22 cellular contexts compared by ENCODE assay signal in the genomic region with DNA sequence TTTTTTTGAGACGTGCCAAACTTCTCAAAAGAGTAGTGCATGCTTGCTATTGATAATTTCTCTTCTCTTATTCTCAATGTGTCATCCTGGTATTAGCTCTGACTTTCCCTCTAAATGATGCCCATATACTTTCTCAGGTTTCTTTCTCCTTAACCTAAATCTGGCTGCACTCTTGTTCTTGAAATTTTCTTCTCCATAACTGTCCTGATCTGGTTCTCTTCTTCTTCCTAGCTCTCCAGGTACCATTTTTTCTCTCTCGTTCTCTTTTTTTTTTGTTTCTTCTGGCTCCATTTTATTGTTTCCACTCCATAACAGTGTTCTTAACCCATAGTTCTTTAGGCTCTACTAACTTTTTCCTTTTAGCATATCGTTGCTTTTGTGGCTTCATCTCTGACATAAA. TPM values are rescaled to one million over a fixed set of nuclear protein-coding genes. Genes with fewer than 3 reads are reported as not detected.
DNase-seq lines count a peak whose midpoint lies in the region; ATAC-seq, FAIRE-seq and TF ChIP-seq lines count a peak whose summit lies in the region.
"Had no signal": no experiment of that assay in that cellular context is flagged by ENCODE, and none has a peak within 500 bp of the region (broad histone marks: within the 10 kb centered on the region; RNA-seq: fewer than 3 reads in every experiment).

No MANE protein-coding gene starts in this region.

- no peaks in the 10 kb centered on the region for H4K20me1 ChIP-seq in HCT116 (ENCODE audit: insufficient read depth)
- H4K20me1 ChIP-seq in endothelial cell of umbilical vein (replicated peaks; ENCODE audit: control insufficient read depth, extremely low read depth, insufficient read depth, low read length) = no peaks in the 10 kb centered on the region
- no peaks in the 10 kb centered on the region for H4K20me1 ChIP-seq in smooth muscle cell (ENCODE audit: low read depth)

- TF ChIP-seq CTCF in HCT116 (IDR thresholded peaks at IDR 0.05 in 2 of 3, conservative IDR thresholded peaks at IDR 0.05 in 1 of 3; ENCODE audit: borderline replicate concordance in 1 of 3, insufficient read depth in 1 of 3, low read depth in 2 of 3, low read length in 2 of 3) = no peak
- no peak for TF ChIP-seq CTCF in endothelial cell of umbilical vein (IDR thresholded peaks at IDR 0.05; ENCODE audit: extremely low read depth in 1 of 2, insufficient read depth in 1 of 2, low read depth in 1 of 2, low read length in 2 of 2)
- no peak for TF ChIP-seq CTCF in smooth muscle cell (IDR thresholded peaks at IDR 0.05; ENCODE audit: borderline replicate concordance, insufficient read depth, poor library complexity, severe bottlenecking)
- TF ChIP-seq CTCF in WTC11 (IDR thresholded peaks at IDR 0.05) = no peak
- no peak for TF ChIP-seq CTCF in endothelial cell (IDR thresholded peaks at IDR 0.05; ENCODE audit: unreplicated experiment)

- ATAC-seq in HCT116 (no peak), WTC11 (no peak), GM19395 (IDR thresholded peaks at IDR 0.05; ENCODE audit: unreplicated experiment) (no peak)

- DNase-seq in HCT116 (ENCODE audit: low read depth, low spot score) (no peak), SJSA1 (ENCODE audit: low read depth in 1 of 2, low spot score in 2 of 2) (no peak), endothelial cell of umbilical vein (ENCODE audit: low read depth, low spot score) (no peak), smooth muscle cell (lab: John Stamatoyannopoulos, UW; ENCODE audit: unreplicated experiment) (no peak), WTC11 (ENCODE audit: low spot score) (no peak), endothelial cell (ENCODE audit: low spot score) (no peak), posterior vena cava (ENCODE audit: low spot score) (no peak)
- DNase-seq: AML-193, DMS79 treated with DMSO at 0.1 percent for 48 hours, HFFc6, MM.1S, NCI-H1105, NCI-H2081, NCI-H510A, NCI-H774, OCI-M1, SJCRH30 had no signal

- no peaks in the 10 kb centered on the region for H3K27me3 Mint-ChIP-seq in WTC11 (ENCODE audit: low read depth)
- H3K27me3 Mint-ChIP-seq in endothelial cell (ENCODE audit: unreplicated experiment) = no peaks in the 10 kb centered on the region

- H3K27ac ChIP-seq in HCT116 (ENCODE audit: low read depth, low read length) (peak overlapping the region; percentile 55; the same call in 1 of the 2 replicates), SJSA1 (peak overlapping the region; percentile 81), endothelial cell of umbilical vein (ENCODE audit: insufficient read depth, low read depth, low read length) (peak overlapping the region; percentile 93), smooth muscle cell (ENCODE audit: low read depth) (peak overlapping the region; percentile 91)
- H3K27ac ChIP-seq: C4-2B, RWPE1, SJCRH30 had no signal

- H3K4me1 Mint-ChIP-seq in WTC11 (peaks cover 3% of the 10 kb centered on the region; the same call in 1 of the 2 replicates), endothelial cell (ENCODE audit: unreplicated experiment) (peaks cover 9% of the 10 kb centered on the region)

- H3K36me3 ChIP-seq in HCT116 (ENCODE audit: control insufficient read depth in 1 of 2, insufficient read depth in 2 of 2, low read length in 2 of 2) = no peaks in the 10 kb centered on the region
- H3K36me3 ChIP-seq in SJSA1 = no peaks in the 10 kb centered on the region
- H3K36me3 ChIP-seq in endothelial cell of umbilical vein (ENCODE audit: control insufficient read depth in 2 of 2, extremely low read depth in 1 of 2, insufficient read depth in 2 of 2, low read length in 2 of 2) = no peaks in the 10 kb centered on the region
- H3K36me3 ChIP-seq in smooth muscle cell (ENCODE audit: low read depth) = no peaks in the 10 kb centered on the region
- H3K36me3 ChIP-seq: SJCRH30 had no signal

- dilution Hi-C loops in endothelial cell of umbilical vein (cut with MboI; ENCODE audit: extremely low pct_ligation_motif_present, low sequenced_read_pairs) = no loop called here

- no peaks in the 10 kb centered on the region for H3K9me1 ChIP-seq in endothelial cell of umbilical vein (replicated peaks; ENCODE audit: control insufficient read depth, extremely low read depth, insufficient read depth, low read length)

- no peak overlapping the region for H3K4me3 ChIP-seq in HCT116 (replicated peaks in 1 of 2; ENCODE audit: low read depth in 1 of 2, low read length in 2 of 2)
- H3K4me3 ChIP-seq in SJSA1 = no peak overlapping the region
- no peak overlapping the region for H3K4me3 ChIP-seq in endothelial cell of umbilical vein (replicated peaks in 1 of 3; ENCODE audit: insufficient read depth in 1 of 3, low read depth in 1 of 3, low read length in 3 of 3)
- H3K4me3 ChIP-seq in smooth muscle cell = no peak overlapping the region
- H3K4me3 ChIP-seq: SJCRH30 had no signal

- no peak for FAIRE-seq in endothelial cell of umbilical vein (lab: Jason Lieb, UNC)
- FAIRE-seq: H54 had no signal

- no peak overlapping the region for H3K4me3 Mint-ChIP-seq in WTC11
- no peak overlapping the region for H3K4me3 Mint-ChIP-seq in endothelial cell (ENCODE audit: unreplicated experiment)
- H3K4me3 Mint-ChIP-seq: HFFc6 had no signal

- H3K79me2 ChIP-seq in HCT116 (ENCODE audit: insufficient read depth, low read length) (no peaks in the 10 kb centered on the region), endothelial cell of umbilical vein (ENCODE audit: control insufficient read depth, insufficient read depth, low read length) (no peaks in the 10 kb centered on the region), smooth muscle cell (ENCODE audit: low read depth) (no peaks in the 10 kb centered on the region)

- H3K9me3 Mint-ChIP-seq in WTC11 = peaks cover 4% of the 10 kb centered on the region
- H3K9me3 Mint-ChIP-seq in endothelial cell (ENCODE audit: unreplicated experiment) = no peaks in the 10 kb centered on the region
- H3K9me3 Mint-ChIP-seq: HFFc6 had no signal

- H3K4me1 ChIP-seq in HCT116 (ENCODE audit: control insufficient read depth in 1 of 2, insufficient read depth in 2 of 2, low read length in 2 of 2) (peaks cover 14 to 21% of the 10 kb centered on the region in 2 experiments; a peak in 3 of 4 replicates), SJSA1 (replicated peaks) (peaks cover 37% of the 10 kb centered on the region), endothelial cell of umbilical vein (ENCODE audit: control insufficient read depth, extremely low read depth, insufficient read depth, low read length) (peaks cover 61% of the 10 kb centered on the region), smooth muscle cell (ENCODE audit: low read depth) (peaks cover 4% of the 10 kb centered on the region)
- H3K4me1 ChIP-seq: SJCRH30 had no signal

- H3K9ac ChIP-seq in HCT116 (ENCODE audit: low read length) (no peak overlapping the region), endothelial cell of umbilical vein (replicated peaks; ENCODE audit: extremely low read depth, insufficient read depth, low read length) (no peak overlapping the region), smooth muscle cell (ENCODE audit: low read depth) (no peak overlapping the region)

- TF ChIP-seq RAD21 in HCT116 (IDR thresholded peaks at IDR 0.05; ENCODE audit: low read depth) = no peak

- POLR2A ChIA-PET in HCT116 (lab: Charles Lee) = no interaction called here
- POLR2A ChIA-PET in endothelial cell of umbilical vein (lab: Charles Lee) = interaction anchor here (2.1 kb wide), 1 partner anchor 1025 kb away, joined by 7 read pairs; the partner anchor contains the start of gene PLK2
- POLR2A ChIA-PET in WTC11 (lab: Charles Lee) = no interaction called here

- H3K27me3 ChIP-seq in HCT116 (ENCODE audit: insufficient read depth, low read length) (no peaks in the 10 kb centered on the region), SJSA1 (replicated peaks) (no peaks in the 10 kb centered on the region), endothelial cell of umbilical vein (ENCODE audit: control insufficient read depth in 2 of 2, insufficient read depth in 2 of 2, low read length in 2 of 2) (no peaks in the 10 kb centered on the region), smooth muscle cell (ENCODE audit: low read depth) (no peaks in the 10 kb centered on the region)

- H3K9me2 ChIP-seq in HCT116 (ENCODE audit: insufficient read depth) = no peaks in the 10 kb centered on the region

- RAD21 ChIA-PET in HCT116 (lab: Charles Lee; ENCODE audit: low non-redundant PET in 1 of 2, low total read pairs in 2 of 2, uncharacterized antibody in 2 of 2, unreplicated experiment in 2 of 2) = no interaction called here

- no peak for TF ChIP-seq POLR2A in HCT116 (IDR thresholded peaks at IDR 0.05; ENCODE audit: borderline replicate concordance, extremely low read depth, insufficient read depth, insufficient read length)
- no peak for TF ChIP-seq POLR2A in endothelial cell of umbilical vein (IDR thresholded peaks at IDR 0.05; ENCODE audit: low read depth, low read length)

- peaks cover 7% of the 10 kb centered on the region for H3F3A ChIP-seq in smooth muscle cell (ENCODE audit: low read depth)

- CTCF ChIA-PET in HCT116 (lab: Charles Lee) (interaction anchor here (1.2 kb wide), 1 partner anchor 11 kb away, joined by 3 read pairs; no protein-coding TSS in a partner anchor), endothelial cell of umbilical vein (lab: Charles Lee) (interaction anchor here (1.0 to 2.5 kb wide), 5 partner anchors 51 to 1027 kb away, joined by 3 to 11 read pairs (median 7); no protein-coding TSS in a partner anchor), WTC11 (lab: Charles Lee) (interaction anchor here (1.1 kb wide), 1 partner anchor 216 kb away, joined by 3 read pairs; no protein-coding TSS in a partner anchor)

- no peak overlapping the region for H2AFZ ChIP-seq in HCT116 (ENCODE audit: low read depth, low read length, poor library complexity, severe bottlenecking)
- no peak overlapping the region for H2AFZ ChIP-seq in endothelial cell of umbilical vein (ENCODE audit: low read depth, low read length)
- no peak overlapping the region for H2AFZ ChIP-seq in smooth muscle cell (ENCODE audit: low read depth)

- H3K27ac Mint-ChIP-seq in WTC11 = no peak overlapping the region
- no peak overlapping the region for H3K27ac Mint-ChIP-seq in endothelial cell (ENCODE audit: unreplicated experiment)

- H3K9me3 ChIP-seq in HCT116 (ENCODE audit: control insufficient read depth in 1 of 2, insufficient read depth in 1 of 2, low read depth in 1 of 2, low read length in 2 of 2) (no peaks in the 10 kb centered on the region), SJSA1 (replicated peaks) (no peaks in the 10 kb centered on the region), endothelial cell of umbilical vein (replicated peaks; ENCODE audit: control insufficient read depth, insufficient read depth, low read length) (no peaks in the 10 kb centered on the region), smooth muscle cell (replicated peaks; ENCODE audit: low read depth) (no peaks in the 10 kb centered on the region)
- H3K9me3 ChIP-seq: SJCRH30 had no signal

- H3K36me3 Mint-ChIP-seq in WTC11 (no peaks in the 10 kb centered on the region), endothelial cell (ENCODE audit: low read depth, unreplicated experiment) (no peaks in the 10 kb centered on the region)

- intact Hi-C loops in HCT116 (cut with micrococcal nuclease) = no loop called here
- intact Hi-C loops in endothelial cell of umbilical vein (cut with micrococcal nuclease) = loop anchor here (1.0 to 5.0 kb wide), 9 partner anchors 17 to 808 kb away; no protein-coding TSS in a partner anchor
- intact Hi-C loops in posterior vena cava (cut with DNase I) = no loop called here

- BruUV-seq in HCT116 (replicated peaks; lab: Mats Ljungman, UMichigan) (no TSS peak), endothelial cell of umbilical vein (replicated peaks; lab: Mats Ljungman, UMichigan) (TSS peak; percentile 65)

- WGBS in smooth muscle cell (ENCODE audit: low lambda C conversion rate) = 68% methylated on average over 3 of the region's 3 CpGs

- no peak overlapping the region for H3K4me2 ChIP-seq in HCT116 (ENCODE audit: low read length)
- peak overlapping the region; percentile 32 for H3K4me2 ChIP-seq in endothelial cell of umbilical vein (ENCODE audit: insufficient read depth, low read length)
- H3K4me2 ChIP-seq in smooth muscle cell = peak overlapping the region; percentile 5

RNA-seq across cellular contexts. Expression of gene ACTBL2, which starts 47.9 kb away (rescaled TPM):
- total RNA-seq in HCT116 (2021; ENCODE audit: unreplicated experiment) = 0.07 TPM
- 0.03 TPM in 1 of 2 replicates, not detected in the other for polyA plus RNA-seq in HCT116 (2012)
- total RNA-seq in SJSA1 (2014; rRNA removed; shearing (Covaris generic)) = not detected in 2 replicates
- total RNA-seq in endothelial cell of umbilical vein = not detected in 2 replicates
- polyA plus RNA-seq in endothelial cell of umbilical vein = 0.03 and 0.08 TPM in 2 replicates
- polyA plus RNA-seq in endothelial cell of umbilical vein (2011; cell fraction: cytosol; rRNA removed) = 0.03 and 0.04 TPM in 2 replicates
- 0.09 and 0.17 TPM in 2 replicates for polyA plus RNA-seq in endothelial cell of umbilical vein (2011; cell fraction: nucleus; rRNA removed)
- polyA plus RNA-seq in endothelial cell of umbilical vein (2012) = 0.07 and 0.09 TPM in 2 replicates
- not detected in 2 replicates for polyA minus RNA-seq in endothelial cell of umbilical vein
- polyA minus RNA-seq in endothelial cell of umbilical vein (2011; cell fraction: cytosol; rRNA and poly(A)+ RNA removed) = not detected
- 0.24 TPM in 1 of 2 replicates, not detected in the other for polyA minus RNA-seq in endothelial cell of umbilical vein (2011; cell fraction: nucleus; rRNA and poly(A)+ RNA removed)
- 3.6 and 6.9 TPM in 2 replicates for total RNA-seq in smooth muscle cell
- 1.3 and 3.2 TPM in 2 replicates for polyA plus RNA-seq in smooth muscle cell
- total RNA-seq in WTC11 (2021) = not detected in 3 replicates
- total RNA-seq in endothelial cell (ENCODE audit: unreplicated experiment) = not detected
- total RNA-seq in posterior vena cava = not detected
- total RNA-seq: HFFc6, LHCN-M2, SJCRH30 had no signal
